In the genomic region with DNA sequence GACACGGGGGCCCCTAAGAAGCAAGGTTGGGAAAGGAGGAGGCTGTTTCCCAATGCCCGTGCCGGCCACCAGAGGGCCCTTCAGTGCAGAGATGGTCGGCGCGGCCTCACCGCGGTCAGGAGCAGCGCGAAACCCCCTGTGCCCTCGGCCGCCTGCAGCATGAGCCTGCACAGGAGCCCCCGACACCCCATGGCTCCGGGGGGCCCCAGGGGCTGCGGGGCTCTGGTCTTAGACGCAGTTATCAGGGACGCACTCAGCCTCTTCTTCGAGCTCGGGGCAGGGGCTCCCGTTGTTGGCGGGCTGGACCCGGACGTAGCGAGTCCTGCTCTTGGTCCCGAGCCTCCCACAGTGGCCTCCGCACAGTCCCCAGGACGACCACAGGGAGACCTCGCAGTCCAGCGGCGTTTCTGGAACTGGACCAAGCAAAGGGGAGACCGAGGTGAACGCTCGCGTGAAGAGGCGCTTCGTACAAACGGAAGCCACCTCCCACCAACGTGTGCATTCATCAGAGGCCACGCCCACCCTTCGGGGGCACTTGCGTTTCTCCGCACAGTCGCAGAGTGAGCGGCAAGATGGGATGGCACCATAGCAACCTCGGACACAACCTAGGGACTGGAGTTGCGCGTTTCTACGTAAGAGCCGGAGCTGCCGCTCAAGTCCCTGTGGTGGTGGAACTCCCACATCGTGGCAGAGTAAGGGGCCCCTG, we compare ENCODE assay signal across 8 cellular contexts. TPM values are rescaled to one million over a fixed set of nuclear protein-coding genes. Genes with fewer than 3 reads are reported as not detected.
DNase-seq lines count a peak whose midpoint lies in the region; ATAC-seq and TF ChIP-seq lines count a peak whose summit lies in the region.

No MANE protein-coding gene starts in this region.

- H3K27me3 ChIP-seq in CD4-positive, alpha-beta memory T cell (ENCODE audit: insufficient read depth, low read length) = peaks cover 9% of the 10 kb centered on the region
- peaks cover 43% of the 10 kb centered on the region for H3K27me3 ChIP-seq in NT2/D1 (ENCODE audit: insufficient read depth, insufficient read length)
- peaks cover 0 to 26% of the 10 kb centered on the region in 2 donors for H3K27me3 ChIP-seq in muscle layer of colon (ENCODE audit: control insufficient read depth in 1 of 2, insufficient read depth in 2 of 2, low read length in 2 of 2)

- CTCF ChIA-PET in CD4-positive, alpha-beta memory T cell (lab: Charles Lee; ENCODE audit: partially characterized antibody) = interaction anchor here (0.6 to 5.5 kb wide), 35 partner anchors 10 to 425 kb away, joined by 3 to 109 read pairs (median 5); a partner anchor contains a TSS

- no peak for TF ChIP-seq POLR2A in erythroblast (IDR thresholded peaks at IDR 0.05; ENCODE audit: low read length)

- POLR2A ChIA-PET in CD4-positive, alpha-beta memory T cell (lab: Charles Lee; ENCODE audit: partially characterized antibody) = interaction anchor here (0.9 to 4.4 kb wide), 8 partner anchors 10 to 179 kb away, joined by 3 to 50 read pairs (median 5); a partner anchor contains a TSS

- H3K27ac ChIP-seq in CD4-positive, alpha-beta memory T cell (ENCODE audit: low read depth, low read length) = peak overlapping the region; percentile 72
- H3K27ac ChIP-seq in muscle layer of colon (ENCODE audit: low read depth, low read length) = peak overlapping the region; percentile 7

- no peaks in the 10 kb centered on the region for H3K9me3 Mint-ChIP-seq in CD4-positive, alpha-beta memory T cell

- H3K4me3 ChIP-seq in CD4-positive, alpha-beta memory T cell (ENCODE audit: low read length in 2 of 2) = peak overlapping the region; percentile 47 to 78
- H3K4me3 ChIP-seq in NT2/D1 (ENCODE audit: insufficient read length, low read depth) = peak overlapping the region; percentile 82
- peak overlapping the region; percentile 81 to 87 for H3K4me3 ChIP-seq in muscle layer of colon (ENCODE audit: low read depth in 1 of 2, low read length in 2 of 2)

- DNase-seq in CD4-positive, alpha-beta memory T cell = peak; percentile 81 to 91 (median 84)
- peak; percentile 83 for DNase-seq in HT-29 (ENCODE audit: low spot score)
- DNase-seq in NT2/D1 (ENCODE audit: low read depth, low spot score) = peak; percentile 89
- peak; percentile 88 for DNase-seq in activated CD8-positive, alpha-beta memory T cell treated with anti-CD3 and anti-CD28 coated beads, Interleukin-2, amount 50 U/mL, for 4 hours
- DNase-seq in erythroblast (lab: John Stamatoyannopoulos, UW) = peak; percentile 71 to 77
- peak; percentile 94 for DNase-seq in stimulated activated CD8-positive, alpha-beta memory T cell treated with anti-CD3 and anti-CD28 coated beads, Interleukin-4, amount 100 ng/mL, for 48 hours

- peaks cover 25% of the 10 kb centered on the region for H3K4me1 ChIP-seq in CD4-positive, alpha-beta memory T cell (ENCODE audit: insufficient read depth, low read length)
- peaks cover 19% of the 10 kb centered on the region for H3K4me1 ChIP-seq in NT2/D1 (ENCODE audit: insufficient read depth, insufficient read length)
- peaks cover 13% of the 10 kb centered on the region for H3K4me1 ChIP-seq in muscle layer of colon (ENCODE audit: insufficient read depth, low read length)

- ATAC-seq in GM19467 (IDR thresholded peaks at IDR 0.05; ENCODE audit: unreplicated experiment) = peak; percentile 69

- peaks cover 0 to 3% of the 10 kb centered on the region in 2 donors for H3K36me3 Mint-ChIP-seq in CD4-positive, alpha-beta memory T cell

- peak overlapping the region; percentile 51 to 92 (median 87) for H3K27ac Mint-ChIP-seq in CD4-positive, alpha-beta memory T cell

- H3K9ac ChIP-seq in NT2/D1 (ENCODE audit: insufficient read length, low read depth) (peak overlapping the region; percentile 88), muscle layer of colon (ENCODE audit: low read length) (no peak overlapping the region)

- H3K27me3 Mint-ChIP-seq in CD4-positive, alpha-beta memory T cell = peaks cover 0 to 5% of the 10 kb centered on the region in 2 donors

- intact Hi-C loops in CD4-positive, alpha-beta memory T cell (cut with micrococcal nuclease) = loop anchor here (1.0 kb wide), 7 partner anchors 34 to 184 kb away; a partner anchor contains a TSS

- H3K4me3 Mint-ChIP-seq in CD4-positive, alpha-beta memory T cell = peak overlapping the region; percentile 83 to 90 (median 87)

- H3K9me3 ChIP-seq in CD4-positive, alpha-beta memory T cell (ENCODE audit: control insufficient read depth in 1 of 2, low read length in 2 of 2) = no peaks in the 10 kb centered on the region
- H3K9me3 ChIP-seq in NT2/D1 (ENCODE audit: insufficient read depth, low read length) (peaks cover 8% of the 10 kb centered on the region; the same call in 1 of the 2 replicates), muscle layer of colon (ENCODE audit: low read length) (no peaks in the 10 kb centered on the region)

- peaks cover 9 to 24% (median 16%) of the 10 kb centered on the region in 4 donors for H3K4me1 Mint-ChIP-seq in CD4-positive, alpha-beta memory T cell

- H3K36me3 ChIP-seq in CD4-positive, alpha-beta memory T cell (ENCODE audit: insufficient read depth, low read length) = no peaks in the 10 kb centered on the region
- H3K36me3 ChIP-seq in NT2/D1 (ENCODE audit: insufficient read depth, insufficient read length, low read length) (peaks cover 30% of the 10 kb centered on the region), muscle layer of colon (ENCODE audit: insufficient read depth, low read length) (no peaks in the 10 kb centered on the region)

RNA-seq across cellular contexts. Expression of a gene that starts 5.0 kb away (rescaled TPM):
- 1 to 10 TPM; 7.2 TPM for total RNA-seq in CD4-positive, alpha-beta memory T cell
- polyA plus RNA-seq in CD4-positive, alpha-beta memory T cell = 1 to 10 TPM; 5.4 to 8.4 TPM
- 1.2 and 2.9 TPM in 2 replicates for total RNA-seq in HT-29 (2014; rRNA removed; shearing (Covaris generic))

RNA-seq across cellular contexts. Expression of a gene that starts 54.0 kb away (rescaled TPM):
- 1 to 10 TPM; 2.3 to 2.4 TPM for total RNA-seq in CD4-positive, alpha-beta memory T cell
- 1 to 10 TPM; 3.7 to 4.2 TPM for polyA plus RNA-seq in CD4-positive, alpha-beta memory T cell
- not detected in 2 replicates for total RNA-seq in HT-29 (2014; rRNA removed; shearing (Covaris generic))

Comparison
In these comparisons a context has a peak if more than half of its experiments do, and no peak if none do; other contexts are left out.
1. Peak in every context shown above with its lines: DNase-seq, ATAC-seq, H3K4me3 ChIP-seq and H3K27ac ChIP-seq.